30 cellular contexts compared by ENCODE assay signal in the genomic region with DNA sequence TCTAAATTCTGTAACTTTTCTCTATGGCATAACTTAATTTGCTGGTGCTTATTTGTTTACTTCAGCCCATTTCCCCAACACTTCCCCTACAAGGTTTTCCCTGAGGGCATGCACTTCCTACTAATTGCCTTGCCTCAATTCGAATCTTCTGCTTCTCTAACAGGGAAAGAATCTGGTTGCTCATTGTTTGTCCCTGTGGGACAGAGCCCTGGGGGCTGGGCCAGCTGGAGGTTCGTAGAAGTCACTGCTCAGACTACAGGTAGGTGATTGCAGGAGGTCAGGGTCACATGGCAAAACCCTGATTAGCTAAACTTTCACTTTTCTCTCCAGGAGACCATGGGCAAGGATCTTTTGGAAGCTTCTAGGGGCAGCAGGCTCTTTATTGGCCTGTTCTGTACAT.
"Had no signal": no experiment of that assay in that cellular context is flagged by ENCODE, and none has a peak within 500 bp of the region (broad histone marks: within the 10 kb centered on the region; RNA-seq: fewer than 3 reads in every experiment).

No MANE protein-coding gene starts in this region.

- H3K4me1 Mint-ChIP-seq: activated CD8-positive, alpha-beta memory T cell treated with anti-CD3 and anti-CD28 coated beads, Interleukin-2, amount 10 ng/mL, durations not matched to agents 7 days and 5 days; activated naive CD4-positive, alpha-beta T cell treated with anti-CD3 and anti-CD28 coated beads, Interleukin-2, amount 50 U/mL, for 24 hours; activated naive CD8-positive, alpha-beta T cell treated with anti-CD3 and anti-CD28 coated beads, Interleukin-2, amount 50 U/mL, for 24 hours; immature natural killer cell had no signal

- H3K27ac Mint-ChIP-seq: activated CD8-positive, alpha-beta memory T cell treated with anti-CD3 and anti-CD28 coated beads, Interleukin-2, amount 10 ng/mL, durations not matched to agents 7 days and 5 days; activated CD8-positive, alpha-beta T cell treated with anti-CD3 and anti-CD28 coated beads for 36 hours; activated naive CD4-positive, alpha-beta T cell treated with anti-CD3 and anti-CD28 coated beads, Interleukin-2, amount 50 U/mL, for 24 hours; activated naive CD8-positive, alpha-beta T cell treated with anti-CD3 and anti-CD28 coated beads, Interleukin-2, amount 50 U/mL, for 24 hours; activated T-helper 2 cell treated with anti-CD3 and anti-CD28 coated beads, Interferon-gamma antibody, Interleukin-2, Interleukin-4, amounts not matched to agents 10 μg/mL and 5 μg/mL and 100 μg/mL, durations not matched to agents 14 hours and 24 hours and 36 hours; immature natural killer cell; natural killer cell treated with Interleukin-12 subunit alpha and Interleukin-12 subunit beta and Interleukin-15 and Interleukin-18, amount 100 ng/mL, for 72 hours; T-helper 1 cell treated with Interleukin-12 subunit alpha and Interleukin-12 subunit beta and Interleukin-4 antibody, amounts not matched to agents 30 μg/mL and 1 μg/mL, for 36 hours had no signal

- H3K4me3 Mint-ChIP-seq: activated CD8-positive, alpha-beta memory T cell treated with anti-CD3 and anti-CD28 coated beads, Interleukin-2, amount 10 ng/mL, durations not matched to agents 7 days and 5 days; activated CD8-positive, alpha-beta T cell treated with anti-CD3 and anti-CD28 coated beads for 36 hours; activated naive CD4-positive, alpha-beta T cell treated with anti-CD3 and anti-CD28 coated beads, Interleukin-2, amount 50 U/mL, for 24 hours; activated naive CD8-positive, alpha-beta T cell treated with anti-CD3 and anti-CD28 coated beads, Interleukin-2, amount 50 U/mL, for 24 hours; immature natural killer cell; natural killer cell treated with Interleukin-12 subunit alpha and Interleukin-12 subunit beta and Interleukin-15 and Interleukin-18, amount 100 ng/mL, for 72 hours; T-helper 1 cell treated with Interleukin-12 subunit alpha and Interleukin-12 subunit beta and Interleukin-4 antibody, amounts not matched to agents 30 μg/mL and 1 μg/mL, for 36 hours had no signal

- H3K36me3 Mint-ChIP-seq: activated CD8-positive, alpha-beta memory T cell treated with anti-CD3 and anti-CD28 coated beads, Interleukin-2, amount 10 ng/mL, durations not matched to agents 7 days and 5 days; activated naive CD4-positive, alpha-beta T cell treated with anti-CD3 and anti-CD28 coated beads, Interleukin-2, amount 50 U/mL, for 24 hours; immature natural killer cell; natural killer cell treated with Interleukin-12 subunit alpha and Interleukin-12 subunit beta and Interleukin-15 and Interleukin-18, amount 100 ng/mL, for 72 hours had no signal

- DNase-seq: activated CD4-positive, alpha-beta T cell treated with anti-CD3 and anti-CD28 coated beads, Interleukin-2, amount 50 U/mL, for 1 hour; activated CD8-positive, alpha-beta memory T cell treated with anti-CD3 and anti-CD28 coated beads, Interleukin-2, amount 10 ng/mL, durations not matched to agents 7 days and 5 days; activated CD8-positive, alpha-beta T cell treated with anti-CD3 and anti-CD28 coated beads for 36 hours; activated naive CD8-positive, alpha-beta T cell treated with anti-CD3 and anti-CD28 coated beads, Interleukin-2, amount 50 U/mL, for 24 hours; activated T-cell treated with anti-CD3 and anti-CD28 coated beads, Interleukin-2, amount 50 U/mL, for 48 hours; central memory CD4-positive, alpha-beta T cell; dermis blood vessel endothelial cell; effector CD4-positive, alpha-beta T cell; esophagus squamous epithelium; foreskin melanocyte; heart right ventricle; immature natural killer cell; left lung; lower lobe of right lung; mesenchymal stem cell; mucosa of descending colon; posterior cingulate gyrus; right cardiac atrium; spleen; stimulated activated naive CD4-positive, alpha-beta T cell; T1000; tibial artery; WERI-Rb-1 had no signal

- H3K9me3 Mint-ChIP-seq: activated CD8-positive, alpha-beta T cell treated with anti-CD3 and anti-CD28 coated beads for 36 hours; activated naive CD4-positive, alpha-beta T cell treated with anti-CD3 and anti-CD28 coated beads, Interleukin-2, amount 50 U/mL, for 24 hours; activated naive CD8-positive, alpha-beta T cell treated with anti-CD3 and anti-CD28 coated beads, Interleukin-2, amount 50 U/mL, for 24 hours; activated T-helper 2 cell treated with anti-CD3 and anti-CD28 coated beads, Interferon-gamma antibody, Interleukin-2, Interleukin-4, amounts not matched to agents 10 μg/mL and 5 μg/mL and 100 μg/mL, durations not matched to agents 14 hours and 24 hours and 36 hours; natural killer cell treated with Interleukin-12 subunit alpha and Interleukin-12 subunit beta and Interleukin-15 and Interleukin-18, amount 100 ng/mL, for 72 hours; T-helper 1 cell treated with Interleukin-12 subunit alpha and Interleukin-12 subunit beta and Interleukin-4 antibody, amounts not matched to agents 30 μg/mL and 1 μg/mL, for 36 hours had no signal

- H3K27ac ChIP-seq: breast epithelium, epithelial cell of prostate, esophagus squamous epithelium, heart right ventricle, left lung, lower lobe of right lung, spleen, suprapubic skin, WERI-Rb-1 had no signal

- H3K27me3 ChIP-seq: tibial artery had no signal

- H3K36me3 ChIP-seq: breast epithelium, esophagus squamous epithelium, heart right ventricle, left lung, lower lobe of right lung, spleen, suprapubic skin, tibial artery, WERI-Rb-1 had no signal

- H3K4me1 ChIP-seq: breast epithelium, esophagus squamous epithelium, heart right ventricle, left lung, lower lobe of right lung, spleen, suprapubic skin had no signal

- H3K9me3 ChIP-seq: breast epithelium, esophagus squamous epithelium, heart right ventricle, left lung, lower lobe of right lung, mucosa of descending colon, spleen, suprapubic skin, tibial artery had no signal

- H3K4me3 ChIP-seq: breast epithelium, esophagus squamous epithelium, heart right ventricle, left lung, lower lobe of right lung, mucosa of descending colon, spleen, suprapubic skin, tibial artery had no signal
